23 cellular contexts compared by ENCODE assay signal in genomic region chrX:16610121-16610565, GRCh38. TPM values are rescaled to one million over a fixed set of nuclear protein-coding genes. Genes with fewer than 3 reads are reported as not detected.
DNase-seq lines count a peak whose midpoint lies in the region; ATAC-seq, FAIRE-seq and TF ChIP-seq lines count a peak whose summit lies in the region.
"Had no signal": no experiment of that assay in that cellular context is flagged by ENCODE, and none has a peak within 500 bp of the region (broad histone marks: within the 10 kb centered on the region; RNA-seq: fewer than 3 reads in every experiment).

No MANE protein-coding gene starts in this region.

- TF ChIP-seq CTCF in astrocyte (IDR thresholded peaks at IDR 0.05; ENCODE audit: insufficient read depth, low read depth, low read length) (no peak), GM10266 (IDR thresholded peaks at IDR 0.05; ENCODE audit: control insufficient read depth, insufficient read depth, low read depth, missing control alignments) (no peak)

- peak overlapping the region; percentile 46 for H3K4me2 ChIP-seq in astrocyte (ENCODE audit: low read length)

- H3K36me3 ChIP-seq in astrocyte (ENCODE audit: insufficient read depth, low read length): no peaks in the 10 kb centered on the region

- no peaks in the 10 kb centered on the region for H3K9me3 Mint-ChIP-seq in astrocyte (ENCODE audit: unreplicated experiment)
- H3K9me3 Mint-ChIP-seq: activated naive CD4-positive, alpha-beta T cell treated with anti-CD3 and anti-CD28 coated beads, Interleukin-2, amount 10 ng/mL, durations not matched to agents 7 days and 5 days; nephron had no signal

- no peak overlapping the region for H2AFZ ChIP-seq in astrocyte (ENCODE audit: low read depth, low read length)

- H3K36me3 Mint-ChIP-seq in astrocyte (ENCODE audit: low read depth, unreplicated experiment): no peaks in the 10 kb centered on the region

- no peaks in the 10 kb centered on the region for H3K9me3 ChIP-seq in astrocyte (ENCODE audit: insufficient read depth, low read depth, low read length)
- H3K9me3 ChIP-seq: stomach had no signal

- H3K4me3 ChIP-seq in astrocyte (ENCODE audit: insufficient read depth, low read depth, low read length): no peak overlapping the region
- H3K4me3 ChIP-seq: stomach had no signal

- FAIRE-seq in astrocyte (lab: Jason Lieb, UNC): no peak
- FAIRE-seq: urothelium cell line had no signal

- no peak overlapping the region for H3K27ac Mint-ChIP-seq in astrocyte (ENCODE audit: unreplicated experiment)
- H3K27ac Mint-ChIP-seq: activated naive CD4-positive, alpha-beta T cell treated with anti-CD3 and anti-CD28 coated beads, Interleukin-2, amount 10 ng/mL, durations not matched to agents 7 days and 5 days; B cell; nephron had no signal

- no peaks in the 10 kb centered on the region for H4K20me1 ChIP-seq in astrocyte (ENCODE audit: insufficient read depth, low read length)

- no peak overlapping the region for H3K4me3 Mint-ChIP-seq in astrocyte (ENCODE audit: unreplicated experiment)
- H3K4me3 Mint-ChIP-seq: activated naive CD4-positive, alpha-beta T cell treated with anti-CD3 and anti-CD28 coated beads, Interleukin-2, amount 10 ng/mL, durations not matched to agents 7 days and 5 days; B cell; nephron had no signal

- peak overlapping the region; percentile 37 for H3K9ac ChIP-seq in astrocyte (ENCODE audit: low read length)

- DNase-seq in AG08395 (ENCODE audit: low spot score) (peak; percentile 41), HS-5 (ENCODE audit: low read depth) (peak; percentile 44), astrocyte (ENCODE audit: low read depth) (peak; percentile 64), hepatic stellate cell (ENCODE audit: low spot score) (peak; percentile 34), H4 (ENCODE audit: low spot score) (no peak), NOMO-1 treated with DMSO at 0.1 percent for 48 hours (lab: John Stamatoyannopoulos, UW; ENCODE audit: unreplicated experiment) (no peak), GM10266 (ENCODE audit: extremely low spot score) (no peak)
- DNase-seq: activated CD4-positive, alpha-beta T cell treated with anti-CD3 and anti-CD28 coated beads for 4 hours; activated naive CD4-positive, alpha-beta T cell treated with anti-CD3 and anti-CD28 coated beads, Interleukin-2, amount 10 ng/mL, durations not matched to agents 7 days and 5 days; DMS53; H7; MV-4-11; NCI-H2171 treated with DMSO at 0.1 percent for 48 hours; NCI-H82; stimulated activated CD4-positive, alpha-beta T cell treated with anti-CD3 and anti-CD28 coated beads, Interleukin-15, amount 100 ng/mL, for 24 hours; stomach had no signal

- H3K27me3 ChIP-seq in astrocyte (ENCODE audit: insufficient read depth, low read length): no peaks in the 10 kb centered on the region

- peaks cover 4% of the 10 kb centered on the region for H3K4me1 ChIP-seq in astrocyte (ENCODE audit: insufficient read depth, low read length)

- ATAC-seq in HG02885 (IDR thresholded peaks at IDR 0.05; ENCODE audit: poor library complexity, unreplicated experiment): no peak

- H3K79me2 ChIP-seq in astrocyte (ENCODE audit: insufficient read depth, low read length): no peaks in the 10 kb centered on the region

- peak overlapping the region; percentile 93 for H3K27ac ChIP-seq in astrocyte (ENCODE audit: low read depth, low read length)
- H3K27ac ChIP-seq: stomach had no signal

- H3K4me1 Mint-ChIP-seq in astrocyte (ENCODE audit: low read depth, unreplicated experiment): no peaks in the 10 kb centered on the region
- H3K4me1 Mint-ChIP-seq: B cell, nephron had no signal

- no peaks in the 10 kb centered on the region for H3K27me3 Mint-ChIP-seq in astrocyte (ENCODE audit: low read depth, unreplicated experiment)
- H3K27me3 Mint-ChIP-seq: activated naive CD4-positive, alpha-beta T cell treated with anti-CD3 and anti-CD28 coated beads, Interleukin-2, amount 10 ng/mL, durations not matched to agents 7 days and 5 days; B cell had no signal

RNA-seq across cellular contexts. Expression of gene S100G, which starts 39.8 kb away (rescaled TPM):
- not detected in 2 replicates for total RNA-seq in astrocyte
- not detected in 2 replicates for total RNA-seq in H4 (2014; rRNA removed; shearing (Covaris generic))
- total RNA-seq: B cell; cardiac septum; H7; pulmonary artery endothelial cell; stomach; T-helper 2 cell treated with Interferon-gamma antibody and Interleukin-4, amounts not matched to agents 100 ng/mL and 5 ng/mL, for 36 hours had no signal

Comparison
In these comparisons a context has a peak if more than half of its experiments do, and no peak if none do; other contexts are left out.
1. DNase-seq: peak in AG08395 (single experiment), HS-5 (single experiment), astrocyte (single experiment) and hepatic stellate cell (single experiment); none in H4 (single experiment), NOMO-1 treated with DMSO at 0.1 percent for 48 hours (single experiment) and GM10266 (single experiment).